In the genomic region with DNA sequence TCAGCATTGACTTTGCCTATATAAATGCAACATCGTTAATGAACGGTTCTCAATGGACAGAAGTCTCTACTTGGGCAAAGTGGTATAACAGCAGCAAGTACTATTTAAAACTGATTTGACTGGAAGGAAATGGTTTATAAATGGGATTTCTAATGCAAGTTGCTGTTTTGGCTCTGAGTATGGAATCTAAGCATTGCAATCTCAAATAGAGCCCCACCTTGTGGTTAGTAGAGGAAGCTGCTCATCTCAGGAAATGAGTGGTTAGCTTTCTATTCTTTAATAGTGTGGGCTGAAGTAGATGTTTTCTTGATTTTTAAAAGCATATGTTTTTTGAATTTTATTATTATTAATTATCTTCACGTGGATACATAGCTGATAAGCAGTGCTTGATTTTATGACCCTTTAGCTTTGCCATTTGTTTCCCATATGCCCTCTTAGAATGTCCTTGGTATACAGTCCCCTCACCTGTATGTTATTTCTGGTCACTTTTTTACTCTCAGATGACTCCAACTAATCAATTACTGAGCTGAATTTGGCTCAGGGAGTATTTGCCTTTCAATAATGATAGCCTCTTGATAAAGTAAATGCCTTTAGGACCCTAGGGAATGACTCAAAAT, we compare ENCODE assay signal across 8 cellular contexts.
DNase-seq lines count a peak whose midpoint lies in the region; ATAC-seq and TF ChIP-seq lines count a peak whose summit lies in the region.

No MANE protein-coding gene starts in this region.

- H3K27ac ChIP-seq in ascending aorta (no peak overlapping the region), vagina (no peak overlapping the region)

- H3K4me1 ChIP-seq in Caco-2 (no peaks in the 10 kb centered on the region), ascending aorta (no peaks in the 10 kb centered on the region), vagina (no peaks in the 10 kb centered on the region)

- H3K4me1 Mint-ChIP-seq in Caco-2 (ENCODE audit: low read depth, unreplicated experiment): no peaks in the 10 kb centered on the region

- H3K9me3 ChIP-seq in Caco-2 (no peaks in the 10 kb centered on the region), ascending aorta (no peaks in the 10 kb centered on the region), vagina (no peaks in the 10 kb centered on the region)

- H3K4me3 ChIP-seq in Caco-2 (ENCODE audit: low read depth, low read length) (no peak overlapping the region), ascending aorta (no peak overlapping the region), vagina (no peak overlapping the region)

- no peaks in the 10 kb centered on the region for H3K36me3 Mint-ChIP-seq in Caco-2 (ENCODE audit: insufficient read depth, unreplicated experiment)

- ATAC-seq in GM18861 (IDR thresholded peaks at IDR 0.05; ENCODE audit: unreplicated experiment): peak; percentile 95
- peak; percentile 92 for ATAC-seq in HG02943 (IDR thresholded peaks at IDR 0.05; ENCODE audit: low read depth, unreplicated experiment)

- H3K36me3 ChIP-seq in Caco-2 (ENCODE audit: control insufficient read depth, insufficient read depth, low read length): no peaks in the 10 kb centered on the region
- H3K36me3 ChIP-seq in ascending aorta: no peaks in the 10 kb centered on the region
- H3K36me3 ChIP-seq in vagina: no peaks in the 10 kb centered on the region

- H3K27ac Mint-ChIP-seq in Caco-2 (ENCODE audit: unreplicated experiment): no peak overlapping the region

- H3K27me3 ChIP-seq in Caco-2 (replicated peaks; ENCODE audit: control insufficient read depth, insufficient read depth, low read length) (no peaks in the 10 kb centered on the region), ascending aorta (no peaks in the 10 kb centered on the region), vagina (no peaks in the 10 kb centered on the region)

- peaks cover 8% of the 10 kb centered on the region for H3K9me3 Mint-ChIP-seq in Caco-2 (ENCODE audit: unreplicated experiment)

- no TSS peak for BruUV-seq in Caco-2 (replicated peaks; lab: Mats Ljungman, UMichigan)

- peak in 1 of 2 experiments; percentile 31 for DNase-seq in Caco-2
- DNase-seq in NCI-H2029 treated with DMSO at 0.1 percent for 48 hours (lab: John Stamatoyannopoulos, UW): peak; percentile 59
- DNase-seq in ascending aorta (ENCODE audit: low spot score in 2 of 2): no peak
- DNase-seq in kidney glomerular epithelial cell (lab: John Stamatoyannopoulos, UW): peak; percentile 17
- no peak for DNase-seq in vagina (ENCODE audit: extremely low spot score in 2 of 2)
- DNase-seq in UCSD-AML1 (lab: John Stamatoyannopoulos, UW; ENCODE audit: unreplicated experiment): no peak

- intact Hi-C loops in Caco-2 (cut with micrococcal nuclease; ENCODE audit: unreplicated experiment) (loop anchor here (1.0 to 5.0 kb wide), 2 partner anchors 195 to 209 kb away; a partner anchor contains a TSS), ascending aorta (cut with DNase I) (loop anchor here (5.0 kb wide), 1 partner anchor 210 kb away; no protein-coding TSS in a partner anchor), vagina (cut with DNase I) (no loop called here)

- H3K4me3 Mint-ChIP-seq in Caco-2 (ENCODE audit: unreplicated experiment): no peak overlapping the region

- H3K27me3 Mint-ChIP-seq in Caco-2 (ENCODE audit: insufficient read depth, unreplicated experiment): peaks cover 3% of the 10 kb centered on the region

- TF ChIP-seq POLR2A in vagina (IDR thresholded peaks at IDR 0.05): no peak

- CTCF ChIA-PET in Caco-2 (lab: Charles Lee): interaction anchor here (1.0 kb wide), 1 partner anchor 209 kb away, joined by 13 read pairs; no protein-coding TSS in a partner anchor

- TF ChIP-seq CTCF in Caco-2 (IDR thresholded peaks at IDR 0.05; ENCODE audit: insufficient read depth in 1 of 2, low read depth in 1 of 2, low read length in 1 of 2, severe bottlenecking in 1 of 2, unreplicated experiment in 1 of 2): peak; percentile 36 to 78
- TF ChIP-seq CTCF in ascending aorta (IDR thresholded peaks at IDR 0.05): peak; percentile 24 to 49 (median 27)
- peak; percentile 20 to 38 (median 21) for TF ChIP-seq CTCF in vagina (IDR thresholded peaks at IDR 0.05)

- POLR2A ChIA-PET in Caco-2 (lab: Charles Lee): no interaction called here

Comparison
In these comparisons a context has a peak if more than half of its experiments do, and no peak if none do; other contexts are left out.
1. DNase-seq: peak in NCI-H2029 treated with DMSO at 0.1 percent for 48 hours (single experiment) and kidney glomerular epithelial cell (single experiment); none in ascending aorta (0 of 2), vagina (0 of 2) and UCSD-AML1 (single experiment).
2. Peak in every context shown above with its lines, with median percentiles within 50 percentile points of each other: CTCF ChIP-seq.